In the genomic region with DNA sequence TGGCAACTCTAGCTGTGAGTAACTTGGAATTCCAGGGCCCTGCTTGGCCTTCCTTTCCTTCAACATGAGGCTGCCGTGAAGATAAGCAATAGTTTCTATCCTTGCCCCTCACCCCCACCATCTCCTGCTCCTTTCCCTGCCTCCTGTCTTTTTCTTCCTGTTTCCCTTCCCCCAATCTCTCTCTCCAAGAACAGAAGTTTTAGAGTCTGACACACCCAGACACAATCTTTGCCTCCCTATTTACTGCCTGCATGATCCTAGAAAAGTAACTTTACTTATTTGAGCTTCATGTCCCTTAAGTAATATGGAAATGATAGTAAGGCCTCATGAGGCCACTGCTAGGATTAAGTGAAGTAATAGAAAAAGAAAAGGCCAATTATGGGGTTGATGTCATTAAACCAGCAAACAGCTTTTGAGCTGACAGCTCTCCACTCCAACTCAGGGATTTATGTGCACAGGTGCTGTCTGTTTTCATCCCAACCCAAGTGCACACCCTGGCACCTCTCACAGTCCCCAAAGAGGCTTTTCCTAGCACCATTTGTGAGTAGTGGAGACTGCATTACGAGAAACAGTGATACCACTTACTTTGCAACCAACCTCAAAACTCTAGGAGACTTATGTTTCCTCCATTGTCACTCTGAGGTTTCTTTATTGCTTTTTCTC, we compare ENCODE assay signal across 17 cellular contexts.
"Had no signal": no experiment of that assay in that cellular context is flagged by ENCODE, and none has a peak within 500 bp of the region (broad histone marks: within the 10 kb centered on the region; RNA-seq: fewer than 3 reads in every experiment).

No MANE protein-coding gene starts in this region.

- H3K27ac ChIP-seq: adrenal gland, breast epithelium, coronary artery, foreskin keratinocyte, spleen, upper lobe of right lung had no signal

- H3K9me3 ChIP-seq: adrenal gland, breast epithelium, spleen, upper lobe of right lung had no signal

- H3K27ac Mint-ChIP-seq: activated naive CD4-positive, alpha-beta T cell treated with anti-CD3 and anti-CD28 coated beads, Interleukin-2, amount 50 U/mL, for 24 hours; stimulated activated naive B cell treated with anti-CD40 and anti-IgM and Interleukin-4, amounts not matched to agents 10 μg/mL and 1 μg/mL and 100 μg/mL, for 72 hours had no signal

- H3K36me3 ChIP-seq: adrenal gland, breast epithelium, spleen, upper lobe of right lung had no signal

- H3K4me3 ChIP-seq: adrenal gland, breast epithelium, coronary artery, spleen, upper lobe of right lung had no signal

- H3K4me1 ChIP-seq: adrenal gland, breast epithelium, foreskin keratinocyte, spleen, upper lobe of right lung had no signal

- H3K27me3 ChIP-seq: breast epithelium had no signal

- H3K4me3 Mint-ChIP-seq: activated naive CD4-positive, alpha-beta T cell treated with anti-CD3 and anti-CD28 coated beads, Interleukin-2, amount 50 U/mL, for 24 hours; stimulated activated naive B cell treated with anti-CD40 and anti-IgM and Interleukin-4, amounts not matched to agents 10 μg/mL and 1 μg/mL and 100 μg/mL, for 72 hours had no signal

- DNase-seq: activated CD4-positive, alpha-beta T cell treated with anti-CD3 and anti-CD28 coated beads, Interleukin-2, amount 50 U/mL, for 48 hours; activated gamma-delta T cell; adrenal gland; foreskin keratinocyte; glutamatergic neuron; hippocampal formation; islet precursor cell; midbrain; occipital lobe; retina; spleen; stimulated activated naive B cell treated with anti-CD40 and anti-IgM and Interleukin-4, amounts not matched to agents 10 μg/mL and 1 μg/mL and 100 μg/mL, for 72 hours; upper lobe of right lung had no signal

- H3K36me3 Mint-ChIP-seq: activated naive CD4-positive, alpha-beta T cell treated with anti-CD3 and anti-CD28 coated beads, Interleukin-2, amount 50 U/mL, for 24 hours had no signal

- H3K9me3 Mint-ChIP-seq: activated naive CD4-positive, alpha-beta T cell treated with anti-CD3 and anti-CD28 coated beads, Interleukin-2, amount 50 U/mL, for 24 hours; stimulated activated naive B cell treated with anti-CD40 and anti-IgM and Interleukin-4, amounts not matched to agents 10 μg/mL and 1 μg/mL and 100 μg/mL, for 72 hours had no signal

- ATAC-seq: foreskin keratinocyte; left lobe of liver; stimulated activated naive B cell treated with anti-CD40 and anti-IgM and Interleukin-4, amounts not matched to agents 10 μg/mL and 1 μg/mL and 100 μg/mL, for 72 hours; upper lobe of right lung had no signal

- H3K4me1 Mint-ChIP-seq: activated naive CD4-positive, alpha-beta T cell treated with anti-CD3 and anti-CD28 coated beads, Interleukin-2, amount 50 U/mL, for 24 hours; stimulated activated naive B cell treated with anti-CD40 and anti-IgM and Interleukin-4, amounts not matched to agents 10 μg/mL and 1 μg/mL and 100 μg/mL, for 72 hours had no signal
